In genomic region chr15:65365229-65365628, GRCh38 we compare ENCODE assay signal across 18 cellular contexts. TPM values are rescaled to one million over a fixed set of nuclear protein-coding genes. Genes with fewer than 3 reads are reported as not detected.
DNase-seq lines count a peak whose midpoint lies in the region; ATAC-seq and TF ChIP-seq lines count a peak whose summit lies in the region.
"Had no signal": no experiment of that assay in that cellular context is flagged by ENCODE, and none has a peak within 500 bp of the region (broad histone marks: within the 10 kb centered on the region; RNA-seq: fewer than 3 reads in every experiment).

No MANE protein-coding gene starts in this region.

- H4K20me1 ChIP-seq in GM23338 (replicated peaks; ENCODE audit: insufficient read depth): no peaks in the 10 kb centered on the region

- peaks cover 23% of the 10 kb centered on the region for H3K27me3 Mint-ChIP-seq in GM23338 (ENCODE audit: insufficient read depth, low read depth, poor library complexity)

- H3K4me3 Mint-ChIP-seq in GM23338: peak overlapping the region; percentile 26; the same call in 1 of the 3 replicates
- H3K4me3 Mint-ChIP-seq: activated naive CD4-positive, alpha-beta T cell treated with anti-CD3 and anti-CD28 coated beads for 36 hours; IgD-negative memory B cell had no signal

- H2AK5ac ChIP-seq in neuronal stem cell (ENCODE audit: low read depth, low read length): peak overlapping the region; percentile 81

- no peak overlapping the region for H2BK12ac ChIP-seq in neuronal stem cell (ENCODE audit: low read length)

- TF ChIP-seq CTCF in GM23338 (conservative IDR thresholded peaks at IDR 0.05; ENCODE audit: low read depth in 2 of 2): no peak

- H3K79me2 ChIP-seq in GM23338 (replicated peaks; ENCODE audit: insufficient read depth): peaks cover 14% of the 10 kb centered on the region

- H3K27me3 ChIP-seq in GM23338 (ENCODE audit: insufficient read depth): peaks cover 25% of the 10 kb centered on the region
- no peaks in the 10 kb centered on the region for H3K27me3 ChIP-seq in NT2/D1 (ENCODE audit: insufficient read depth, insufficient read length)
- peaks cover 1% of the 10 kb centered on the region for H3K27me3 ChIP-seq in iPS-18a (ENCODE audit: control insufficient read depth, insufficient read depth, low read length)
- H3K27me3 ChIP-seq in neuronal stem cell (ENCODE audit: control insufficient read depth in 3 of 3, insufficient read depth in 3 of 3, low read depth in 1 of 3, low read length in 3 of 3): peaks cover 0 to 6% (median 0%) of the 10 kb centered on the region in 3 experiments
- H3K27me3 ChIP-seq: vagina had no signal

- no peak overlapping the region for H3K18ac ChIP-seq in neuronal stem cell (ENCODE audit: low read length)

- H3K27ac ChIP-seq in GM23338 (ENCODE audit: low read depth): peak overlapping the region; percentile 84
- peak overlapping the region; percentile 21 for H3K27ac ChIP-seq in iPS-18a (ENCODE audit: low read length)
- H3K27ac ChIP-seq in neuronal stem cell (replicated peaks; ENCODE audit: low read length): no peak overlapping the region
- H3K27ac ChIP-seq: vagina had no signal

- H3K36me3 ChIP-seq in GM23338 (ENCODE audit: insufficient read depth) (no peaks in the 10 kb centered on the region), NT2/D1 (ENCODE audit: insufficient read depth, insufficient read length, low read length) (peaks cover 34% of the 10 kb centered on the region), iPS-18a (ENCODE audit: control insufficient read depth, low read depth, low read length) (no peaks in the 10 kb centered on the region), neuronal stem cell (replicated peaks in 1 of 2; ENCODE audit: control insufficient read depth in 2 of 2, insufficient read depth in 2 of 2, low read length in 2 of 2) (peaks cover 0 to 69% of the 10 kb centered on the region in 2 donors)
- H3K36me3 ChIP-seq: vagina had no signal

- peaks cover 17% of the 10 kb centered on the region for H3K36me3 Mint-ChIP-seq in GM23338 (ENCODE audit: low read depth)
- H3K36me3 Mint-ChIP-seq: IgD-negative memory B cell had no signal

- H3K4me3 ChIP-seq in GM23338: peak overlapping the region; percentile 38; the same call in 1 of the 2 replicates
- no peak overlapping the region for H3K4me3 ChIP-seq in NT2/D1 (ENCODE audit: insufficient read length, low read depth)
- H3K4me3 ChIP-seq in iPS-18a (ENCODE audit: low read length): peak overlapping the region; percentile 25
- H3K4me3 ChIP-seq in neuronal stem cell (ENCODE audit: low read length in 2 of 2): no peak overlapping the region
- H3K4me3 ChIP-seq: vagina had no signal

- no peaks in the 10 kb centered on the region for H3K9me2 ChIP-seq in GM23338 (ENCODE audit: insufficient read depth)

- DNase-seq in GM23338 (ENCODE audit: low spot score) (peak; percentile 75), NT2/D1 (ENCODE audit: low read depth, low spot score) (no peak), neuronal stem cell (ENCODE audit: low spot score) (no peak), NCI-H2196 (lab: John Stamatoyannopoulos, UW; ENCODE audit: unreplicated experiment) (no peak), COR-L47 (lab: John Stamatoyannopoulos, UW) (no peak), NCI-H2081 treated with DMSO at 0.1 percent for 48 hours (lab: John Stamatoyannopoulos, UW) (no peak), NOMO-1 treated with DMSO at 0.1 percent for 48 hours (lab: John Stamatoyannopoulos, UW; ENCODE audit: unreplicated experiment) (no peak)
- DNase-seq: activated naive CD4-positive, alpha-beta T cell treated with anti-CD3 and anti-CD28 coated beads for 36 hours; dermis blood vessel endothelial cell; DMS79; midbrain; NCI-H2081; NCI-H69; nucleus accumbens; stimulated activated CD4-positive, alpha-beta T cell treated with anti-CD3 and anti-CD28 coated beads, Interleukin-4, amount 100 ng/mL, for 1 hour had no signal

- peak overlapping the region; percentile 31 for H2BK15ac ChIP-seq in neuronal stem cell (ENCODE audit: low read length)

- H2AFZ ChIP-seq in GM23338 (no peak overlapping the region), neuronal stem cell (ENCODE audit: low read length) (no peak overlapping the region)

- no peak overlapping the region for H3K23ac ChIP-seq in neuronal stem cell (ENCODE audit: low read depth, low read length, poor library complexity)

- peaks cover 83% of the 10 kb centered on the region for H3K4me1 ChIP-seq in GM23338 (ENCODE audit: insufficient read depth)
- H3K4me1 ChIP-seq in NT2/D1 (ENCODE audit: insufficient read depth, insufficient read length): peaks cover 49% of the 10 kb centered on the region
- peaks cover 53% of the 10 kb centered on the region for H3K4me1 ChIP-seq in iPS-18a (ENCODE audit: control insufficient read depth, low read depth, low read length)
- H3K4me1 ChIP-seq in neuronal stem cell (ENCODE audit: control insufficient read depth in 2 of 2, insufficient read depth in 1 of 2, low read depth in 1 of 2, low read length in 2 of 2): peaks cover 43 to 55% of the 10 kb centered on the region in 2 donors
- H3K4me1 ChIP-seq: vagina had no signal

- H3K79me1 ChIP-seq in neuronal stem cell (ENCODE audit: low read depth, low read length): no peaks in the 10 kb centered on the region

- H2BK5ac ChIP-seq in neuronal stem cell (ENCODE audit: low read length): no peak overlapping the region

- H3F3A ChIP-seq in GM23338 (replicated peaks; ENCODE audit: low read depth): peaks cover 28% of the 10 kb centered on the region; the same call in 1 of the 2 replicates

- no peak overlapping the region for H4K91ac ChIP-seq in neuronal stem cell (ENCODE audit: low read depth, low read length, poor library complexity)

- no peak overlapping the region for H3K4ac ChIP-seq in neuronal stem cell (ENCODE audit: low read length)

- H3K9me3 ChIP-seq in NT2/D1 (ENCODE audit: insufficient read depth, low read length): no peaks in the 10 kb centered on the region
- H3K9me3 ChIP-seq in iPS-18a (ENCODE audit: control insufficient read depth, low read depth, low read length): no peaks in the 10 kb centered on the region
- H3K9me3 ChIP-seq in neuronal stem cell (replicated peaks in 1 of 2; ENCODE audit: control insufficient read depth in 2 of 2, insufficient read depth in 1 of 2, low read depth in 1 of 2, low read length in 2 of 2): no peaks in the 10 kb centered on the region
- H3K9me3 ChIP-seq: vagina had no signal

- peak overlapping the region; percentile 78; the same call in 1 of the 2 replicates for H3K27ac Mint-ChIP-seq in GM23338
- H3K27ac Mint-ChIP-seq: activated naive CD4-positive, alpha-beta T cell treated with anti-CD3 and anti-CD28 coated beads for 36 hours; IgD-negative memory B cell had no signal

- no peak overlapping the region for H3K14ac ChIP-seq in neuronal stem cell (ENCODE audit: low read length)

- ATAC-seq in GM23338: peak; percentile 38

- H3K4me1 Mint-ChIP-seq in GM23338: peaks cover 81% of the 10 kb centered on the region

- H3K9ac ChIP-seq in NT2/D1 (ENCODE audit: insufficient read length, low read depth) (peak overlapping the region; percentile 29), iPS-18a (ENCODE audit: low read length) (no peak overlapping the region), neuronal stem cell (ENCODE audit: low read depth, low read length, poor library complexity) (no peak overlapping the region)

- H4K8ac ChIP-seq in neuronal stem cell (ENCODE audit: low read depth, low read length): no peak overlapping the region

- WGBS in neuronal stem cell (ENCODE audit: extremely low coverage in 2 of 2, insufficient read length in 2 of 2, insufficient replicate concordance in 1 of 2), 2 donors: no CpG with 5 or more reads among the region's 2 CpGs

- H3K9me3 Mint-ChIP-seq in GM23338: no peaks in the 10 kb centered on the region
- H3K9me3 Mint-ChIP-seq: activated naive CD4-positive, alpha-beta T cell treated with anti-CD3 and anti-CD28 coated beads for 36 hours; IgD-negative memory B cell had no signal

- H2BK120ac ChIP-seq in neuronal stem cell (ENCODE audit: low read depth, low read length): no peak overlapping the region

- H3K4me2 ChIP-seq in GM23338: peak overlapping the region; percentile 73
- H3K4me2 ChIP-seq in neuronal stem cell (ENCODE audit: insufficient read depth, low read length, poor library complexity, severe bottlenecking): no peak overlapping the region

TF ChIP-seq in GM23338, 12 proteins besides CTCF, POLR2A, EP300 and RAD21 (continues in another document):
- TF ChIP-seq CREB1 (CRISPR knock-in tag; IDR thresholded peaks at IDR 0.05; ENCODE audit: low read depth): no peak
- TF ChIP-seq ZNF114 (CRISPR knock-in tag; IDR thresholded peaks at IDR 0.05): no peak
- TF ChIP-seq, protein P1, sequence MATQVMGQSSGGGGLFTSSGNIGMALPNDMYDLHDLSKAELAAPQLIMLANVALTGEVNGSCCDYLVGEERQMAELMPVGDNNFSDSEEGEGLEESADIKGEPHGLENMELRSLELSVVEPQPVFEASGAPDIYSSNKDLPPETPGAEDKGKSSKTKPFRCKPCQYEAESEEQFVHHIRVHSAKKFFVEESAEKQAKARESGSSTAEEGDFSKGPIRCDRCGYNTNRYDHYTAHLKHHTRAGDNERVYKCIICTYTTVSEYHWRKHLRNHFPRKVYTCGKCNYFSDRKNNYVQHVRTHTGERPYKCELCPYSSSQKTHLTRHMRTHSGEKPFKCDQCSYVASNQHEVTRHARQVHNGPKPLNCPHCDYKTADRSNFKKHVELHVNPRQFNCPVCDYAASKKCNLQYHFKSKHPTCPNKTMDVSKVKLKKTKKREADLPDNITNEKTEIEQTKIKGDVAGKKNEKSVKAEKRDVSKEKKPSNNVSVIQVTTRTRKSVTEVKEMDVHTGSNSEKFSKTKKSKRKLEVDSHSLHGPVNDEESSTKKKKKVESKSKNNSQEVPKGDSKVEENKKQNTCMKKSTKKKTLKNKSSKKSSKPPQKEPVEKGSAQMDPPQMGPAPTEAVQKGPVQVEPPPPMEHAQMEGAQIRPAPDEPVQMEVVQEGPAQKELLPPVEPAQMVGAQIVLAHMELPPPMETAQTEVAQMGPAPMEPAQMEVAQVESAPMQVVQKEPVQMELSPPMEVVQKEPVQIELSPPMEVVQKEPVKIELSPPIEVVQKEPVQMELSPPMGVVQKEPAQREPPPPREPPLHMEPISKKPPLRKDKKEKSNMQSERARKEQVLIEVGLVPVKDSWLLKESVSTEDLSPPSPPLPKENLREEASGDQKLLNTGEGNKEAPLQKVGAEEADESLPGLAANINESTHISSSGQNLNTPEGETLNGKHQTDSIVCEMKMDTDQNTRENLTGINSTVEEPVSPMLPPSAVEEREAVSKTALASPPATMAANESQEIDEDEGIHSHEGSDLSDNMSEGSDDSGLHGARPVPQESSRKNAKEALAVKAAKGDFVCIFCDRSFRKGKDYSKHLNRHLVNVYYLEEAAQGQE (IDR thresholded peaks at IDR 0.05; ENCODE audit: unreplicated experiment): no peak
- TF ChIP-seq ZNF331 (CRISPR knock-in tag; IDR thresholded peaks at IDR 0.05; ENCODE audit: low read depth): no peak

RNA-seq across cellular contexts. Expression of gene IGDCC3, which starts 12.6 kb away (rescaled TPM):
- total RNA-seq in GM23338 (2014; rRNA removed; shearing (Covaris generic)): 26.3 and 30.7 TPM in 2 replicates
- 15.3 and 16.4 TPM in 2 replicates for polyA plus RNA-seq in GM23338 (2016; fragmentation: Nextera tagmentation; extraction: Ambion mirVana)
- polyA plus RNA-seq in neuronal stem cell (2013, experiment 1 of 2): 69.2 TPM
- polyA plus RNA-seq in neuronal stem cell (2013, experiment 2 of 2): 70.9 TPM
- total RNA-seq: activated naive CD4-positive, alpha-beta T cell treated with anti-CD3 and anti-CD28 coated beads for 36 hours; dermis blood vessel endothelial cell had no signal
- polyA plus RNA-seq: IgD-negative memory B cell had no signal

RNA-seq across cellular contexts. Expression of gene IGDCC4, which starts 57.5 kb away (rescaled TPM):
- total RNA-seq in GM23338 (2014; rRNA removed; shearing (Covaris generic)): 8.4 and 9.6 TPM in 2 replicates
- polyA plus RNA-seq in GM23338 (2016; fragmentation: Nextera tagmentation; extraction: Ambion mirVana): 7.2 and 7.5 TPM in 2 replicates
- 17.1 TPM for polyA plus RNA-seq in neuronal stem cell (2013, experiment 1 of 2)
- polyA plus RNA-seq in neuronal stem cell (2013, experiment 2 of 2): 17.4 TPM
- polyA plus RNA-seq: IgD-negative memory B cell had no signal

Comparison
In these comparisons a context has a peak if more than half of its experiments do, and no peak if none do; other contexts are left out.
1. H3K4me3 ChIP-seq: peak in GM23338 (single experiment) and iPS-18a (single experiment); none in NT2/D1 (single experiment) and neuronal stem cell (0 of 2).